Comparison of ENCODE assay signal across 15 cellular contexts in genomic region chr2:128435576-128436497, GRCh38.
DNase-seq lines count a peak whose midpoint lies in the region; ATAC-seq and TF ChIP-seq lines count a peak whose summit lies in the region.
"Had no signal": no experiment of that assay in that cellular context is flagged by ENCODE, and none has a peak within 500 bp of the region (broad histone marks: within the 10 kb centered on the region; RNA-seq: fewer than 3 reads in every experiment).

No MANE protein-coding gene starts in this region.

- CTCF ChIA-PET in activated CD4-positive, alpha-beta memory T cell treated with anti-CD3 and anti-CD28 coated beads for 36 hours (lab: Charles Lee): no interaction called here

- TF ChIP-seq CTCF in chondrocyte (IDR thresholded peaks at IDR 0.05) (no peak), osteoblast (IDR thresholded peaks at IDR 0.05; ENCODE audit: extremely low read depth, low read depth, low read length) (no peak)

- peaks cover 8% of the 10 kb centered on the region for H3K9me3 Mint-ChIP-seq in chondrocyte (ENCODE audit: low read depth)
- no peaks in the 10 kb centered on the region for H3K9me3 Mint-ChIP-seq in activated CD4-positive, alpha-beta memory T cell treated with anti-CD3 and anti-CD28 coated beads for 36 hours

- no peak overlapping the region for H2AFZ ChIP-seq in osteoblast (ENCODE audit: low read length)

- H3K36me3 ChIP-seq in osteoblast (ENCODE audit: insufficient read depth, low read length): no peaks in the 10 kb centered on the region
- H3K36me3 ChIP-seq: ascending aorta had no signal

- H3K4me1 ChIP-seq in osteoblast (ENCODE audit: insufficient read depth, low read length): no peaks in the 10 kb centered on the region

- no peaks in the 10 kb centered on the region for H3K9me3 ChIP-seq in osteoblast (ENCODE audit: low read depth, low read length)
- H3K9me3 ChIP-seq: ascending aorta had no signal

- H3K79me2 ChIP-seq in osteoblast (ENCODE audit: insufficient read depth, low read length): no peaks in the 10 kb centered on the region

- peaks cover 7% of the 10 kb centered on the region for H3K4me1 Mint-ChIP-seq in chondrocyte (ENCODE audit: low read depth)
- H3K4me1 Mint-ChIP-seq in activated CD4-positive, alpha-beta memory T cell treated with anti-CD3 and anti-CD28 coated beads for 36 hours (ENCODE audit: low read depth): no peaks in the 10 kb centered on the region
- H3K4me1 Mint-ChIP-seq: nephron had no signal

- no peak overlapping the region for H3K27ac Mint-ChIP-seq in chondrocyte (ENCODE audit: unreplicated experiment)
- H3K27ac Mint-ChIP-seq in activated CD4-positive, alpha-beta memory T cell treated with anti-CD3 and anti-CD28 coated beads for 36 hours: no peak overlapping the region

- DNase-seq in DMS 273 (lab: John Stamatoyannopoulos, UW; ENCODE audit: unreplicated experiment): peak; percentile 87
- peak; percentile 68 for DNase-seq in NCI-H2171 (lab: John Stamatoyannopoulos, UW)
- DNase-seq in chondrocyte (ENCODE audit: low spot score): peak; percentile 86
- DNase-seq in osteoblast (ENCODE audit: insufficient read length, low spot score, missing footprints): peak; percentile 49
- DNase-seq in activated CD4-positive, alpha-beta memory T cell treated with anti-CD3 and anti-CD28 coated beads for 36 hours: no peak
- DNase-seq: activated naive CD4-positive, alpha-beta T cell treated with Interleukin-2 at 50 U/mL for 16 hours; COR-L47; H7; NCI-H187 treated with DMSO at 0.1 percent for 48 hours had no signal

- POLR2A ChIA-PET in activated CD4-positive, alpha-beta memory T cell treated with anti-CD3 and anti-CD28 coated beads for 36 hours (lab: Charles Lee): no interaction called here

- H3K4me3 Mint-ChIP-seq in chondrocyte (ENCODE audit: unreplicated experiment): no peak overlapping the region
- no peak overlapping the region for H3K4me3 Mint-ChIP-seq in activated CD4-positive, alpha-beta memory T cell treated with anti-CD3 and anti-CD28 coated beads for 36 hours
- H3K4me3 Mint-ChIP-seq: nephron had no signal

- H4K20me1 ChIP-seq in osteoblast (ENCODE audit: insufficient read depth, low read length): no peaks in the 10 kb centered on the region

- H3K36me3 Mint-ChIP-seq in chondrocyte (ENCODE audit: low read depth): peaks cover 2% of the 10 kb centered on the region
- H3K36me3 Mint-ChIP-seq in activated CD4-positive, alpha-beta memory T cell treated with anti-CD3 and anti-CD28 coated beads for 36 hours: no peaks in the 10 kb centered on the region

- H3K4me2 ChIP-seq in osteoblast (ENCODE audit: insufficient read depth, low read length): no peak overlapping the region

- no peak for ATAC-seq in HG02870 (IDR thresholded peaks at IDR 0.05; ENCODE audit: unreplicated experiment)
- no peak for ATAC-seq in HG03159 (IDR thresholded peaks at IDR 0.05; ENCODE audit: unreplicated experiment)
- no peak for ATAC-seq in GM18907 (IDR thresholded peaks at IDR 0.05; ENCODE audit: unreplicated experiment)

- H3K4me3 ChIP-seq in osteoblast (ENCODE audit: insufficient read depth, low read length): no peak overlapping the region
- H3K4me3 ChIP-seq: ascending aorta, lung had no signal

- intact Hi-C loops in activated CD4-positive, alpha-beta memory T cell treated with anti-CD3 and anti-CD28 coated beads for 36 hours (cut with micrococcal nuclease): no loop called here

- peaks cover 4% of the 10 kb centered on the region for H3K27me3 ChIP-seq in osteoblast (ENCODE audit: insufficient read depth, low read length)
- H3K27me3 ChIP-seq: ascending aorta had no signal

- H3K27me3 Mint-ChIP-seq in chondrocyte (ENCODE audit: low read depth): no peaks in the 10 kb centered on the region
- peaks cover 13% of the 10 kb centered on the region for H3K27me3 Mint-ChIP-seq in activated CD4-positive, alpha-beta memory T cell treated with anti-CD3 and anti-CD28 coated beads for 36 hours

- H3K27ac ChIP-seq in osteoblast (ENCODE audit: low read depth, low read length): no peak overlapping the region
- H3K27ac ChIP-seq: ascending aorta had no signal
